ENCODE assay signal across 16 cellular contexts in genomic region chr3:139522421-139522820, GRCh38.
DNase-seq lines count a peak whose midpoint lies in the region; ATAC-seq and TF ChIP-seq lines count a peak whose summit lies in the region.
"Had no signal": no experiment of that assay in that cellular context is flagged by ENCODE, and none has a peak within 500 bp of the region (broad histone marks: within the 10 kb centered on the region; RNA-seq: fewer than 3 reads in every experiment).

No MANE protein-coding gene starts in this region.

- no peak overlapping the region for H3K4me2 ChIP-seq in KMS-11

- H4K20me1 ChIP-seq in KMS-11 (ENCODE audit: insufficient read depth): no peaks in the 10 kb centered on the region

- H3K27me3 ChIP-seq in KMS-11 (ENCODE audit: insufficient read depth, low read depth) (no peaks in the 10 kb centered on the region), WERI-Rb-1 (ENCODE audit: insufficient read depth, low read depth, severe bottlenecking) (no peaks in the 10 kb centered on the region)
- H3K27me3 ChIP-seq: SJSA1 had no signal

- H3K9me3 ChIP-seq in WERI-Rb-1 (ENCODE audit: severe bottlenecking): no peaks in the 10 kb centered on the region
- H3K9me3 ChIP-seq: SJSA1 had no signal

- ATAC-seq in HG03565 (IDR thresholded peaks at IDR 0.05; ENCODE audit: unreplicated experiment): no peak
- ATAC-seq: activated CD8-positive, alpha-beta T cell treated with anti-CD3 and anti-CD28 coated beads for 36 hours had no signal

- H3K4me3 ChIP-seq in KMS-11 (IDR thresholded peaks at IDR 0.05; ENCODE audit: insufficient read depth, low read depth, low read length) (no peak overlapping the region), WERI-Rb-1 (ENCODE audit: low read depth, low read length) (no peak overlapping the region)
- H3K4me3 ChIP-seq: SJSA1 had no signal

- DNase-seq in ELF-1 (ENCODE audit: low read depth, low spot score) (peak; percentile 33), WERI-Rb-1 (no peak), iPS-NIHi11 (ENCODE audit: low spot score) (peak; percentile 72), NCI-H1105 treated with DMSO at 0.1 percent for 48 hours (lab: John Stamatoyannopoulos, UW) (no peak), activated gamma-delta T cell treated with Interleukin-2 at 50 U/mL for 16 hours (no peak)
- no peak for DNase-seq in stimulated activated CD4-positive, alpha-beta T cell treated with anti-CD3 and anti-CD28 coated beads, Interleukin-2, amount 100 ng/mL, for 24 hours
- DNase-seq: activated CD8-positive, alpha-beta T cell treated with anti-CD3 and anti-CD28 coated beads for 36 hours; cerebellar nuclear complex; DMS153; mesenchymal stem cell; NCI-H1048; retina; substantia nigra had no signal

- H3K79me2 ChIP-seq in KMS-11 (ENCODE audit: insufficient read depth, low read depth): no peaks in the 10 kb centered on the region

- H3K27ac ChIP-seq in KMS-11 (no peak overlapping the region), WERI-Rb-1 (peak overlapping the region; percentile 84)
- H3K27ac ChIP-seq: SJSA1 had no signal

- no peak overlapping the region for H2AFZ ChIP-seq in KMS-11 (ENCODE audit: low read depth)

- peak; percentile 46; the same call in 1 of the 2 replicates for TF ChIP-seq CTCF in KMS-11 (conservative IDR thresholded peaks at IDR 0.05; ENCODE audit: low read depth, low read length)
- peak; percentile 27; the same call in 1 of the 2 replicates for TF ChIP-seq CTCF in WERI-Rb-1 (IDR thresholded peaks at IDR 0.05; ENCODE audit: low read depth, low read length)

- peaks cover 26% of the 10 kb centered on the region for H3K4me1 ChIP-seq in KMS-11 (ENCODE audit: low read depth, poor library complexity, severe bottlenecking)

- H3K36me3 ChIP-seq in KMS-11 (ENCODE audit: insufficient read depth): no peaks in the 10 kb centered on the region; the same call in 1 of the 2 replicates
- no peaks in the 10 kb centered on the region for H3K36me3 ChIP-seq in WERI-Rb-1
- H3K36me3 ChIP-seq: SJSA1 had no signal

- H3K9ac ChIP-seq in KMS-11: no peak overlapping the region

Comparison
In these comparisons a context has a peak if more than half of its experiments do, and no peak if none do; other contexts are left out.
1. DNase-seq: peak in ELF-1 (single experiment) and iPS-NIHi11 (single experiment); none in WERI-Rb-1 (single experiment), stimulated activated CD4-positive, alpha-beta T cell treated with anti-CD3 and anti-CD28 coated beads, Interleukin-2, amount 100 ng/mL, for 24 hours (0 of 2), NCI-H1105 treated with DMSO at 0.1 percent for 48 hours (single experiment) and activated gamma-delta T cell treated with Interleukin-2 at 50 U/mL for 16 hours (single experiment).